In the genomic region with DNA sequence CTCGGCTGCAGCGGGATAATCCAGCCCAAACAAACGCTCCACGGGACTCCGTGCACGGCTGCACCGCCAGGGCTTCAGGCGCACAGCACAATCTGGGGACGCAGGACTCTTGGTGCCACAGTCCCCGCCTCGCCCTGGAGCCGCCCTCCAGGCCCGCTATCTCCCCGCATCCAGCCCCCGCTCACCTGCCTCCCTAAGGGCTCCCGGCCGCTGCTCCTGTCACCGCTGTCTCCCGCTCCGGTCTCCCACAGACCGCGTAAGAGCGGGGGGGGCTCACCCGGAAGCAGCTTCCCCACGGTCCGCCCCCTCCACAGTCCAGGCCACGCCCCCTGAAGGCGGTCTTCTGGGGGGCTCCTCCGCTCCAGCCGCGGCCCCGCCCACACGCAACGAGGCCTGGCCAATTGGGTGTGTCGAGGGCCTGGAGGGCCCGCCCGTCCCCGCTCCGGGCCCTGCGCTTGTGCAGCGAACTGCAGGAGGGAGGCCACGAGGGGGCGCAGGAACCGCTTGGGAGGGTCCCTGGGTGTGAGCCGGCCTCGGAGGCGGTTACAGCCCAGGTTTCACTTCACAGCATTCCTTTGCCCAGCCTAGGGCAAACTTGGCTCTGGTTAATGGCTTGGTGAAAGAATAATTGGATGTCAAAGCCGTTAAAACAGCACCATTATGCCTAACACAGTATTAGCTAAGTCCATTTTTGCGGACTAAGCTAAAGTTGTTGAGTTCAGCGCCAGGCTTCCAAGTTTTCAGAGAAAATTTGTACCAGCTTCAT, we compare ENCODE assay signal across 8 cellular contexts. TPM values are rescaled to one million over a fixed set of nuclear protein-coding genes. Genes with fewer than 3 reads are reported as not detected.
A peak's percentile ranks its signal among the peaks of the same experiment; 100 is the strongest.
DNase-seq lines count a peak whose midpoint lies in the region; ATAC-seq and TF ChIP-seq lines count a peak whose summit lies in the region.

A gene (minus strand): TSS at position 258 of the 766 bp plus-strand sequence. CDS start 7,725 bp downstream, outside the sequence.

- DNase-seq in GM13977 (ENCODE audit: low spot score) = peak; percentile 99
- peak; percentile 82 for DNase-seq in NCI-H146 treated with DMSO at 0.1 percent for 48 hours (lab: John Stamatoyannopoulos, UW; ENCODE audit: unreplicated experiment)
- peak; percentile 96 for DNase-seq in amniotic epithelial cell (ENCODE audit: low read depth)
- DNase-seq in left cardiac atrium = peak; percentile 99
- peak; percentile 99 for DNase-seq in prostate gland (ENCODE audit: low spot score)

- intact Hi-C loops in T-helper 1 cell treated with Interleukin-12 subunit alpha and Interleukin-12 subunit beta and Interleukin-4 antibody, amounts not matched to agents 30 ng/mL and 1 ng/mL, for 36 hours (cut with micrococcal nuclease) = loop anchor here (1.0 to 5.0 kb wide), 14 partner anchors 9 to 1919 kb away; a partner anchor contains a TSS
- intact Hi-C loops in left cardiac atrium (cut with DNase I) (loop anchor here in 1 of 2 donors (2.0 to 10.0 kb wide), 2 partner anchors 92 to 126 kb away; a partner anchor contains a TSS), prostate gland (cut with DNase I) (loop anchor here (10.0 kb wide), 2 partner anchors 86 to 126 kb away; a partner anchor contains a TSS)

- peak; percentile 98 for TF ChIP-seq CTCF in GM13977 (IDR thresholded peaks at IDR 0.05; ENCODE audit: extremely low read depth, insufficient read depth, missing control alignments)
- TF ChIP-seq CTCF in prostate gland (IDR thresholded peaks at IDR 0.05) = peak; percentile 91 to 98 (median 94)

- H3K4me3 ChIP-seq in prostate gland (peak within 1 kb of the TSS; percentile 65 to 89), urinary bladder (ENCODE audit: low read depth, low read length) (peak within 1 kb of the TSS; percentile 63)

- TF ChIP-seq POLR2A in prostate gland (IDR thresholded peaks at IDR 0.05) = peak; percentile 69

- peak; percentile 89 for ATAC-seq in HG02884 (IDR thresholded peaks at IDR 0.05; ENCODE audit: unreplicated experiment)
- ATAC-seq in left cardiac atrium = peak; percentile 100

- peak within 1 kb of the TSS; percentile 54 to 76 for H3K27ac ChIP-seq in prostate gland
- peak within 1 kb of the TSS; percentile 14 for H3K27ac ChIP-seq in urinary bladder (ENCODE audit: low read depth)

- no peaks in the 10 kb centered on the region for H3K27me3 ChIP-seq in prostate gland (replicated peaks; ENCODE audit: insufficient read depth)

- WGBS in prostate gland = 2% methylated on average over 33 of the region's 50 CpGs
- 3% methylated on average over 50 of the region's 50 CpGs for WGBS in urinary bladder

- H3K4me1 ChIP-seq in prostate gland (replicated peaks) = no peaks in the 10 kb centered on the region
- no peaks in the 10 kb centered on the region for H3K4me1 ChIP-seq in urinary bladder (ENCODE audit: insufficient read depth)

- in situ Hi-C loops in GM13977 (cut with MboI; ENCODE audit: low pct_unique_long_range_greater_than_20kb, low sequenced_read_pairs, unreplicated experiment) = no loop called here

- no peaks in the 10 kb centered on the region for H3K9me3 ChIP-seq in prostate gland

- H3K36me3 ChIP-seq in prostate gland = no peaks in the 10 kb centered on the region
- no peaks in the 10 kb centered on the region for H3K36me3 ChIP-seq in urinary bladder (ENCODE audit: insufficient read depth)

RNA-seq across cellular contexts. Expression of the gene that starts here (rescaled TPM):
- total RNA-seq in T-helper 1 cell treated with Interleukin-12 subunit alpha and Interleukin-12 subunit beta and Interleukin-4 antibody, amounts not matched to agents 30 ng/mL and 1 ng/mL, for 36 hours = 32.0 and 34.7 TPM in 2 replicates
- 10 to 100 TPM; 32.8 to 39.1 TPM for total RNA-seq in left cardiac atrium
- 100 to 1,000 TPM in 1 of 2 donors, 10 to 100 TPM in 1; 59.8 to 103 TPM for total RNA-seq in prostate gland
- total RNA-seq in urinary bladder = 16.6 TPM
- polyA plus RNA-seq in urinary bladder = 55.4 TPM

Comparison
In these comparisons a context has a peak if more than half of its experiments do, and no peak if none do; other contexts are left out.
1. Peak in every context shown above with its lines: DNase-seq, ATAC-seq, H3K4me3 ChIP-seq and H3K27ac ChIP-seq.